In the genomic region with DNA sequence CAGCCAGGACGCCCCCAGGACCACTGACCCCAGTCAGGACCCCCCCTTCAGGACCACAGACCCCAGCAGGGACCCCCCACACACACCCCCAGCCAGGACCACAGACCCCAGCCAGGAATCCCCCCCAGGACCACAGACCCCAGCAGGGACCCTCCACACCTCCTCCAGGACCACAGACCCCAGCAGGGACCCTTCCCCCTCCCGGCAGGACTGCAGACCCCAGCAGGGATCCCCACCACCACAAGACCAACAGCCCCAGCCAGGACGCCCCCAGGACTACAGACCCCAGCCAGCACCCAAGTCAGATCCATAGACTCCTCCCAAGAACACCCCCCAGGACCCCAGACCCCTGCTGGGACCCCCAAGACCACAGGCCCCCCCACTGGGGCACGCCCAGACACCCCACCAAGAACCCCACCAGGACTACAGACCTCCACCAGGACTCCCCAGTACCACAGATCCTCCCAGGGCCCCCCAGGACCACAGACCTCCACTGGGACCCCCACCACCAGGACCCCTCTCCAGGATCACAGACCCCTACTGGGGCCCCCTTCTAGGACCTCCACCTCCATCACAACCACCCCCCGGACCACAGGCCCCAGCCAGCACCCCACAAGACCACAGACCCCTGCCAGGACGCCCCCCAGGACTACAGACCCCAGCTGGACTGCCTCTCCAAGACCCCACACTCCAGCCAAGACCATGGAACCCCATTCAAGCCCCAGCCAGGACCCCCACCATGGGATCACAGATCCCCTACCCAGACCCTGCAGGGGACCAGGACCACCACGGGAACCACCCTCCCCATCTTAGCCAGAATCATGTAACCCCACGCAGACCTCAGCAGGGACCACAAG, we compare ENCODE assay signal across 9 cellular contexts. TPM values are rescaled to one million over a fixed set of nuclear protein-coding genes. Genes with fewer than 3 reads are reported as not detected.
DNase-seq lines count a peak whose midpoint lies in the region; ATAC-seq, FAIRE-seq and TF ChIP-seq lines count a peak whose summit lies in the region.
"Had no signal": no experiment of that assay in that cellular context is flagged by ENCODE, and none has a peak within 500 bp of the region (broad histone marks: within the 10 kb centered on the region; RNA-seq: fewer than 3 reads in every experiment).

No MANE protein-coding gene starts in this region.

- 0 out of 2 replicates have a peak overlapping the region, but pooled peaks have one; percentile 50 for H2AK5ac ChIP-seq in IMR-90 (ENCODE audit: low read depth, low read length)

- H2AK9ac ChIP-seq in IMR-90 (replicated peaks; ENCODE audit: low read depth, low read length, poor library complexity) = peak overlapping the region; percentile 92

- peak overlapping the region; percentile 42; the same call in 1 of the 2 replicates for H3K27ac ChIP-seq in IMR-90 (ENCODE audit: insufficient read depth, low read length)

- H3K4me1 Mint-ChIP-seq in chondrocyte (ENCODE audit: low read depth) = peaks cover 30% of the 10 kb centered on the region
- H3K4me1 Mint-ChIP-seq in natural killer cell treated with Interleukin-12 subunit alpha and Interleukin-12 subunit beta and Interleukin-15 and Interleukin-18, amount 100 ng/mL, for 72 hours (ENCODE audit: low read depth in 2 of 2) = peaks cover 14 to 15% of the 10 kb centered on the region in 2 donors

- H3K4me3 ChIP-seq in BE2C (ENCODE audit: low read depth, low read length) (peak overlapping the region; percentile 16; the same call in 1 of the 2 replicates), IMR-90 (ENCODE audit: insufficient read depth, low read depth, low read length) (peak overlapping the region; percentile 68)

- H2BK15ac ChIP-seq in IMR-90 (ENCODE audit: low read depth, low read length) = no peak overlapping the region

- no peak overlapping the region for H3K14ac ChIP-seq in IMR-90 (replicated peaks; ENCODE audit: low read depth, low read length)

- no peak overlapping the region for H2BK20ac ChIP-seq in IMR-90 (ENCODE audit: low read depth, low read length)

- H3K79me1 ChIP-seq in IMR-90 (ENCODE audit: low read depth in 1 of 2, low read length in 2 of 2) = peaks cover 5 to 22% of the 10 kb centered on the region in 2 experiments; a peak in 2 of 4 replicates

- H3K4ac ChIP-seq in IMR-90 (ENCODE audit: low read depth, low read length) = no peak overlapping the region; the same call in 1 of the 2 replicates

- H4K8ac ChIP-seq in IMR-90 (ENCODE audit: low read depth in 2 of 2, low read length in 2 of 2) = peak overlapping the region; percentile 50 to 63; a peak in 3 of 4 replicates

- no peaks in the 10 kb centered on the region for H3K27me3 Mint-ChIP-seq in chondrocyte (ENCODE audit: low read depth)
- no peaks in the 10 kb centered on the region for H3K27me3 Mint-ChIP-seq in natural killer cell treated with Interleukin-12 subunit alpha and Interleukin-12 subunit beta and Interleukin-15 and Interleukin-18, amount 100 ng/mL, for 72 hours

- H3K27ac Mint-ChIP-seq in chondrocyte (ENCODE audit: unreplicated experiment) = peak overlapping the region; percentile 45
- H3K27ac Mint-ChIP-seq in natural killer cell treated with Interleukin-12 subunit alpha and Interleukin-12 subunit beta and Interleukin-15 and Interleukin-18, amount 100 ng/mL, for 72 hours = peak overlapping the region; percentile 68 to 70

- no peak overlapping the region; the same call in 1 of the 2 replicates for H3K18ac ChIP-seq in IMR-90 (ENCODE audit: low read depth, low read length)

- intact Hi-C loops in IMR-90 (cut with micrococcal nuclease) = no loop called here

- POLR2A ChIA-PET in IMR-90 (lab: Charles Lee; ENCODE audit: unreplicated experiment) = no interaction called here

- TF ChIP-seq CTCF in BE2C (IDR thresholded peaks at IDR 0.05; ENCODE audit: low read depth, low read length) (no peak), IMR-90 (conservative IDR thresholded peaks at IDR 0.05; ENCODE audit: low read depth, low read length) (no peak), chondrocyte (IDR thresholded peaks at IDR 0.05) (no peak)

- H3K4me2 ChIP-seq in IMR-90 (ENCODE audit: low read depth, low read length) = no peak overlapping the region; the same call in 1 of the 2 replicates

- H3K36me3 Mint-ChIP-seq in chondrocyte (ENCODE audit: low read depth) = no peaks in the 10 kb centered on the region
- H3K36me3 Mint-ChIP-seq in natural killer cell treated with Interleukin-12 subunit alpha and Interleukin-12 subunit beta and Interleukin-15 and Interleukin-18, amount 100 ng/mL, for 72 hours = no peaks in the 10 kb centered on the region

- H3K4me1 ChIP-seq in BE2C (no peaks in the 10 kb centered on the region), IMR-90 (ENCODE audit: control insufficient read depth, insufficient read depth, low read length) (peaks cover 12% of the 10 kb centered on the region)

- no peak overlapping the region for H3K23ac ChIP-seq in IMR-90 (ENCODE audit: low read depth, low read length)

- no peak overlapping the region for H2BK5ac ChIP-seq in IMR-90 (ENCODE audit: low read depth, low read length, poor library complexity, severe bottlenecking)

- DNase-seq in BE2C (no peak), IMR-90 (no peak), chondrocyte (ENCODE audit: low spot score) (no peak), NCI-H1694 (lab: John Stamatoyannopoulos, UW) (no peak), ACHN (no peak), GM19239 (ENCODE audit: insufficient read length, low spot score) (no peak)
- no peak for DNase-seq in natural killer cell treated with Interleukin-12 subunit alpha and Interleukin-12 subunit beta and Interleukin-15 and Interleukin-18, amount 100 ng/mL, for 72 hours (ENCODE audit: low spot score)
- DNase-seq: testis had no signal

- no CpG with 5 or more reads among the region's 8 CpGs for WGBS in IMR-90 (ENCODE audit: extremely low coverage in 2 of 2, insufficient read length in 1 of 2), 2 experiments

- H3K9ac ChIP-seq in IMR-90 (ENCODE audit: low read depth, low read length) = no peak overlapping the region; the same call in 1 of the 2 replicates

- dilution Hi-C loops in IMR-90 (cut with HindIII; ENCODE audit: low sequenced_read_pairs, unreplicated experiment) = no loop called here

- no peak overlapping the region for H3K56ac ChIP-seq in IMR-90 (ENCODE audit: extremely low read depth, insufficient read depth, low read length)

- TF ChIP-seq POLR2A in IMR-90 (IDR thresholded peaks at IDR 0.05; ENCODE audit: low read depth, low read length) = no peak

- H3K4me3 Mint-ChIP-seq in chondrocyte (ENCODE audit: unreplicated experiment) = peak overlapping the region; percentile 49
- peak overlapping the region; percentile 54 for H3K4me3 Mint-ChIP-seq in natural killer cell treated with Interleukin-12 subunit alpha and Interleukin-12 subunit beta and Interleukin-15 and Interleukin-18, amount 100 ng/mL, for 72 hours

- CTCF ChIA-PET in IMR-90 (lab: Yijun Ruan, JAX) = no interaction called here

- H2AFZ ChIP-seq in IMR-90 (replicated peaks; ENCODE audit: low read length, poor library complexity) = peak overlapping the region; percentile 86

- H3K9me3 ChIP-seq in BE2C = no peaks in the 10 kb centered on the region
- no peaks in the 10 kb centered on the region for H3K9me3 ChIP-seq in IMR-90 (ENCODE audit: control insufficient read depth, insufficient read depth, low read length)
- H3K9me3 ChIP-seq: testis had no signal

- peaks cover 3% of the 10 kb centered on the region; the same call in 1 of the 2 replicates for H3K9me1 ChIP-seq in IMR-90 (ENCODE audit: insufficient read depth, low read length)

- TF ChIP-seq RAD21 in IMR-90 (IDR thresholded peaks at IDR 0.05; ENCODE audit: low read length) = no peak

- H3K27me3 ChIP-seq in BE2C (no peaks in the 10 kb centered on the region), IMR-90 (ENCODE audit: control insufficient read depth, insufficient read depth, low read length) (no peaks in the 10 kb centered on the region)
- H3K27me3 ChIP-seq: testis had no signal

- no peak overlapping the region for H2BK120ac ChIP-seq in IMR-90 (ENCODE audit: low read depth, low read length)

- no TSS peak for BruUV-seq in IMR-90 (replicated peaks; lab: Mats Ljungman, UMichigan)

- no peaks in the 10 kb centered on the region for H3K9me3 Mint-ChIP-seq in chondrocyte (ENCODE audit: low read depth)
- no peaks in the 10 kb centered on the region for H3K9me3 Mint-ChIP-seq in natural killer cell treated with Interleukin-12 subunit alpha and Interleukin-12 subunit beta and Interleukin-15 and Interleukin-18, amount 100 ng/mL, for 72 hours

- peaks cover 20% of the 10 kb centered on the region; the same call in 1 of the 2 replicates for H4K20me1 ChIP-seq in IMR-90 (ENCODE audit: insufficient read depth, low read length)

- FAIRE-seq in GM19239 (lab: Jason Lieb, UNC) = no peak

- in situ Hi-C loops in IMR-90 (cut with MboI; ENCODE audit: low sequenced_read_pairs) (no loop called here), ACHN (cut with HindIII; ENCODE audit: low pct_ligation_motif_present, low pct_unique_long_range_greater_than_20kb, low sequenced_read_pairs) (no loop called here)

- peak overlapping the region; percentile 58; the same call in 1 of the 2 replicates for H4K5ac ChIP-seq in IMR-90 (ENCODE audit: low read depth, low read length)

- H3K36me3 ChIP-seq in BE2C = no peaks in the 10 kb centered on the region
- H3K36me3 ChIP-seq in IMR-90 (ENCODE audit: control insufficient read depth, insufficient read depth, low read length) = peaks cover 2% of the 10 kb centered on the region

- no peak overlapping the region for H4K91ac ChIP-seq in IMR-90 (ENCODE audit: insufficient read depth, low read depth, low read length)

- ATAC-seq in IMR-90 (ENCODE audit: low read depth) = no peak
- ATAC-seq in natural killer cell treated with Interleukin-12 subunit alpha and Interleukin-12 subunit beta and Interleukin-15 and Interleukin-18, amount 100 ng/mL, for 72 hours = no peak
- no peak for ATAC-seq in HG03457 (IDR thresholded peaks at IDR 0.05; ENCODE audit: unreplicated experiment)

TF ChIP-seq in IMR-90, 13 proteins besides CTCF, POLR2A, EP300 and RAD21 (continues in another document):
- TF ChIP-seq NFE2L2 (IDR thresholded peaks at IDR 0.05; ENCODE audit: low read depth, low read length) = no peak

RNA-seq across cellular contexts. Expression of gene DHRSX, which starts 0.7 kb away (rescaled TPM):
- 17.0 TPM for polyA plus RNA-seq in BE2C (2012; ENCODE audit: insufficient read depth, insufficient read length, low read depth)
- total RNA-seq in IMR-90 (2012; rRNA removed) = 26.2 and 28.3 TPM in 2 replicates
- 38.0 and 42.7 TPM in 2 replicates for polyA plus RNA-seq in IMR-90 (2012; rRNA removed)
- 28.3 and 35.0 TPM in 2 replicates for polyA plus RNA-seq in IMR-90 (2012; cell fraction: cytosol; rRNA removed)
- 28.1 and 30.9 TPM in 2 replicates for polyA plus RNA-seq in IMR-90 (2012; cell fraction: nucleus; rRNA removed; ENCODE audit: low replicate concordance)
- total RNA-seq in chondrocyte = 30.1 to 35.2 TPM (median 35.0 TPM) in 3 replicates
- 10 to 100 TPM; 24.0 to 35.7 TPM for total RNA-seq in natural killer cell treated with Interleukin-12 subunit alpha and Interleukin-12 subunit beta and Interleukin-15 and Interleukin-18, amount 100 ng/mL, for 72 hours

RNA-seq across cellular contexts. Expression of gene ZBED1, which starts 0.7 kb away (rescaled TPM):
- polyA plus RNA-seq in BE2C (2012; ENCODE audit: insufficient read depth, insufficient read length, low read depth) = 10.7 TPM
- total RNA-seq in IMR-90 (2012; rRNA removed) = 13.1 and 13.6 TPM in 2 replicates
- 21.5 and 22.4 TPM in 2 replicates for polyA plus RNA-seq in IMR-90 (2012; rRNA removed)
- polyA plus RNA-seq in IMR-90 (2012; cell fraction: cytosol; rRNA removed) = 14.3 and 22.8 TPM in 2 replicates
- polyA plus RNA-seq in IMR-90 (2012; cell fraction: nucleus; rRNA removed; ENCODE audit: low replicate concordance) = 6.0 and 10.4 TPM in 2 replicates
- 39.8 to 45.0 TPM (median 40.1 TPM) in 3 replicates for total RNA-seq in chondrocyte
- total RNA-seq in natural killer cell treated with Interleukin-12 subunit alpha and Interleukin-12 subunit beta and Interleukin-15 and Interleukin-18, amount 100 ng/mL, for 72 hours = 10 to 100 TPM; 34.4 to 42.0 TPM
